ENCODE assay signal across 25 cellular contexts in genomic region chr10:27654284-27654683, GRCh38.
DNase-seq lines count a peak whose midpoint lies in the region; ATAC-seq and TF ChIP-seq lines count a peak whose summit lies in the region.
"Had no signal": no experiment of that assay in that cellular context is flagged by ENCODE, and none has a peak within 500 bp of the region (broad histone marks: within the 10 kb centered on the region; RNA-seq: fewer than 3 reads in every experiment).

No MANE protein-coding gene starts in this region.

- H2AK9ac ChIP-seq in IMR-90 (replicated peaks; ENCODE audit: low read depth, low read length, poor library complexity): no peak overlapping the region

- DNase-seq in IMR-90 (no peak), neuronal stem cell (ENCODE audit: low spot score) (no peak), NCI-H1105 treated with DMSO at 0.1 percent for 48 hours (lab: John Stamatoyannopoulos, UW) (no peak), body of pancreas (no peak)
- DNase-seq in stimulated activated effector memory CD8-positive, alpha-beta T cell treated with anti-CD3 and anti-CD28 coated beads, Interleukin-12 subunit alpha, Interleukin-12 subunit beta, amount 100 ng/mL, for 72 hours (ENCODE audit: low spot score in 2 of 2): no peak
- DNase-seq: 8988T; ACHN; BE2C; C1 segment of cervical spinal cord; CD4-positive, alpha-beta memory T cell; CD4-positive, CD25-positive, alpha-beta regulatory T cell; CD8-positive, alpha-beta memory T cell; COR-L47; DMS 273 treated with DMSO at 0.1 percent for 48 hours; DMS153; DMS53; DMS79; DND-41; EL; GDM1 had no signal

- no peak overlapping the region for H2BK20ac ChIP-seq in IMR-90 (ENCODE audit: low read depth, low read length)

- peak overlapping the region; percentile 5 for H3K27ac Mint-ChIP-seq in stimulated activated effector memory CD8-positive, alpha-beta T cell treated with anti-CD3 and anti-CD28 coated beads, Interleukin-12 subunit alpha, Interleukin-12 subunit beta, amount 100 ng/mL, for 72 hours
- H3K27ac Mint-ChIP-seq: CD4-positive, CD25-positive, alpha-beta regulatory T cell had no signal

- no peak overlapping the region for H2BK120ac ChIP-seq in IMR-90 (ENCODE audit: low read depth, low read length)
- no peak overlapping the region for H2BK120ac ChIP-seq in neuronal stem cell (ENCODE audit: low read depth, low read length)

- no peak overlapping the region for H3K4me3 ChIP-seq in IMR-90 (ENCODE audit: insufficient read depth, low read depth, low read length)
- H3K4me3 ChIP-seq in neuronal stem cell (ENCODE audit: low read length in 2 of 2): no peak overlapping the region
- no peak overlapping the region for H3K4me3 ChIP-seq in body of pancreas
- H3K4me3 ChIP-seq: BLaER1, GM12878 had no signal

- H3K4me1 Mint-ChIP-seq in stimulated activated effector memory CD8-positive, alpha-beta T cell treated with anti-CD3 and anti-CD28 coated beads, Interleukin-12 subunit alpha, Interleukin-12 subunit beta, amount 100 ng/mL, for 72 hours: peaks cover 20% of the 10 kb centered on the region

- H3K4me1 ChIP-seq in IMR-90 (ENCODE audit: control insufficient read depth, insufficient read depth, low read length) (no peaks in the 10 kb centered on the region), neuronal stem cell (ENCODE audit: control insufficient read depth in 2 of 2, insufficient read depth in 1 of 2, low read depth in 1 of 2, low read length in 2 of 2) (no peaks in the 10 kb centered on the region), body of pancreas (no peaks in the 10 kb centered on the region)
- H3K4me1 ChIP-seq: BE2C, BLaER1 had no signal

- H2BK12ac ChIP-seq in neuronal stem cell (ENCODE audit: low read length): no peak overlapping the region

- H3K9ac ChIP-seq in IMR-90 (ENCODE audit: low read depth, low read length) (no peak overlapping the region), neuronal stem cell (ENCODE audit: low read depth, low read length, poor library complexity) (no peak overlapping the region)
- H3K9ac ChIP-seq: BLaER1 had no signal

- no peak for TF ChIP-seq CTCF in IMR-90 (conservative IDR thresholded peaks at IDR 0.05; ENCODE audit: low read depth, low read length)
- TF ChIP-seq CTCF in body of pancreas (IDR thresholded peaks at IDR 0.05): no peak

- H3K4me2 ChIP-seq in IMR-90 (ENCODE audit: low read depth, low read length) (no peak overlapping the region), neuronal stem cell (ENCODE audit: insufficient read depth, low read length, poor library complexity, severe bottlenecking) (no peak overlapping the region)
- H3K4me2 ChIP-seq: BLaER1 had no signal

- H3K36me3 Mint-ChIP-seq in stimulated activated effector memory CD8-positive, alpha-beta T cell treated with anti-CD3 and anti-CD28 coated beads, Interleukin-12 subunit alpha, Interleukin-12 subunit beta, amount 100 ng/mL, for 72 hours: no peaks in the 10 kb centered on the region
- H3K36me3 Mint-ChIP-seq: CD4-positive, alpha-beta memory T cell; CD4-positive, CD25-positive, alpha-beta regulatory T cell; CD8-positive, alpha-beta memory T cell had no signal

- no peak overlapping the region for H3K18ac ChIP-seq in IMR-90 (ENCODE audit: low read depth, low read length)
- no peak overlapping the region for H3K18ac ChIP-seq in neuronal stem cell (ENCODE audit: low read length)

- H3K9me1 ChIP-seq in IMR-90 (ENCODE audit: insufficient read depth, low read length): no peaks in the 10 kb centered on the region

- no peak for ATAC-seq in IMR-90 (ENCODE audit: low read depth)
- ATAC-seq in stimulated activated effector memory CD8-positive, alpha-beta T cell treated with anti-CD3 and anti-CD28 coated beads, Interleukin-12 subunit alpha, Interleukin-12 subunit beta, amount 100 ng/mL, for 72 hours: no peak
- ATAC-seq in body of pancreas: no peak
- no peak for ATAC-seq in GM19324 (IDR thresholded peaks at IDR 0.05; ENCODE audit: low FRiP score, unreplicated experiment)
- ATAC-seq: GM12878 had no signal

- H3K36me3 ChIP-seq in IMR-90 (ENCODE audit: control insufficient read depth, insufficient read depth, low read length) (no peaks in the 10 kb centered on the region), neuronal stem cell (replicated peaks in 1 of 2; ENCODE audit: control insufficient read depth in 2 of 2, insufficient read depth in 2 of 2, low read length in 2 of 2) (no peaks in the 10 kb centered on the region), body of pancreas (replicated peaks in 1 of 2; ENCODE audit: insufficient read depth in 1 of 2, low read depth in 2 of 2) (no peaks in the 10 kb centered on the region)
- H3K36me3 ChIP-seq: BE2C, BLaER1 had no signal

- no peak overlapping the region for H3K14ac ChIP-seq in IMR-90 (replicated peaks; ENCODE audit: low read depth, low read length)
- no peak overlapping the region for H3K14ac ChIP-seq in neuronal stem cell (ENCODE audit: low read length)

- H4K5ac ChIP-seq in IMR-90 (ENCODE audit: low read depth, low read length): no peak overlapping the region

- H4K91ac ChIP-seq in IMR-90 (ENCODE audit: insufficient read depth, low read depth, low read length) (no peak overlapping the region), neuronal stem cell (ENCODE audit: low read depth, low read length, poor library complexity) (no peak overlapping the region)

- H2AFZ ChIP-seq in IMR-90 (replicated peaks; ENCODE audit: low read length, poor library complexity) (peak overlapping the region; percentile 37), neuronal stem cell (ENCODE audit: low read length) (no peak overlapping the region)

- no peak overlapping the region for H3K4ac ChIP-seq in IMR-90 (ENCODE audit: low read depth, low read length)
- no peak overlapping the region for H3K4ac ChIP-seq in neuronal stem cell (ENCODE audit: low read length)

- H2BK15ac ChIP-seq in IMR-90 (ENCODE audit: low read depth, low read length): no peak overlapping the region
- no peak overlapping the region for H2BK15ac ChIP-seq in neuronal stem cell (ENCODE audit: low read length)

- H3K9me3 ChIP-seq in IMR-90 (ENCODE audit: control insufficient read depth, insufficient read depth, low read length) (no peaks in the 10 kb centered on the region), neuronal stem cell (replicated peaks in 1 of 2; ENCODE audit: control insufficient read depth in 2 of 2, insufficient read depth in 1 of 2, low read depth in 1 of 2, low read length in 2 of 2) (no peaks in the 10 kb centered on the region), body of pancreas (no peaks in the 10 kb centered on the region)
- H3K9me3 ChIP-seq: BE2C had no signal

- H4K20me1 ChIP-seq in IMR-90 (ENCODE audit: insufficient read depth, low read length): no peaks in the 10 kb centered on the region
- H4K20me1 ChIP-seq: BLaER1 had no signal

- H3K27me3 ChIP-seq in IMR-90 (ENCODE audit: control insufficient read depth, insufficient read depth, low read length) (no peaks in the 10 kb centered on the region), neuronal stem cell (ENCODE audit: control insufficient read depth in 3 of 3, insufficient read depth in 3 of 3, low read depth in 1 of 3, low read length in 3 of 3) (peaks cover 0 to 6% (median 2%) of the 10 kb centered on the region in 3 experiments), body of pancreas (no peaks in the 10 kb centered on the region)
- H3K27me3 ChIP-seq: BLaER1 had no signal

- POLR2A ChIA-PET in IMR-90 (lab: Charles Lee; ENCODE audit: unreplicated experiment): no interaction called here

- no peak overlapping the region for H4K8ac ChIP-seq in IMR-90 (ENCODE audit: low read depth in 2 of 2, low read length in 2 of 2)
- H4K8ac ChIP-seq in neuronal stem cell (ENCODE audit: low read depth, low read length): no peak overlapping the region

- H2BK5ac ChIP-seq in IMR-90 (ENCODE audit: low read depth, low read length, poor library complexity, severe bottlenecking) (no peak overlapping the region), neuronal stem cell (ENCODE audit: low read length) (no peak overlapping the region)

- CTCF ChIA-PET in IMR-90 (lab: Yijun Ruan, JAX): interaction anchor here (1.5 kb wide), 1 partner anchor 9 kb away, joined by 4 read pairs; no protein-coding TSS in a partner anchor

- H2AK5ac ChIP-seq in IMR-90 (ENCODE audit: low read depth, low read length): no peak overlapping the region
- H2AK5ac ChIP-seq in neuronal stem cell (ENCODE audit: low read depth, low read length): no peak overlapping the region

- H3K56ac ChIP-seq in IMR-90 (ENCODE audit: extremely low read depth, insufficient read depth, low read length): no peak overlapping the region

- TF ChIP-seq RAD21 in IMR-90 (IDR thresholded peaks at IDR 0.05; ENCODE audit: low read length) (no peak), Ishikawa (IDR thresholded peaks at IDR 0.05; ENCODE audit: low read depth) (no peak)

- intact Hi-C loops in IMR-90 (cut with micrococcal nuclease): loop anchor here (10.0 kb wide), 1 partner anchor 289 kb away; no protein-coding TSS in a partner anchor
- intact Hi-C loops in body of pancreas (cut with DNase I): loop anchor here (10.0 kb wide), 1 partner anchor 209 kb away; no protein-coding TSS in a partner anchor

- no peak for TF ChIP-seq EP300 in Ishikawa (IDR thresholded peaks at IDR 0.05; ENCODE audit: borderline replicate concordance)

- no peaks in the 10 kb centered on the region for H3K9me3 Mint-ChIP-seq in stimulated activated effector memory CD8-positive, alpha-beta T cell treated with anti-CD3 and anti-CD28 coated beads, Interleukin-12 subunit alpha, Interleukin-12 subunit beta, amount 100 ng/mL, for 72 hours

- no TSS peak for BruUV-seq in IMR-90 (replicated peaks; lab: Mats Ljungman, UMichigan)

- H3K79me1 ChIP-seq in IMR-90 (ENCODE audit: low read depth in 1 of 2, low read length in 2 of 2) (no peaks in the 10 kb centered on the region), neuronal stem cell (ENCODE audit: low read depth, low read length) (no peaks in the 10 kb centered on the region)

- in situ Hi-C loops in IMR-90 (cut with MboI; ENCODE audit: low sequenced_read_pairs): no loop called here

- no peak for TF ChIP-seq POLR2A in IMR-90 (IDR thresholded peaks at IDR 0.05; ENCODE audit: low read depth, low read length)
- no peak for TF ChIP-seq POLR2A in body of pancreas (IDR thresholded peaks at IDR 0.05)

- H3K27ac ChIP-seq in IMR-90 (ENCODE audit: insufficient read depth, low read length) (no peak overlapping the region), neuronal stem cell (replicated peaks; ENCODE audit: low read length) (no peak overlapping the region), body of pancreas (no peak overlapping the region)
- H3K27ac ChIP-seq: BLaER1 had no signal

- H3K23ac ChIP-seq in IMR-90 (ENCODE audit: low read depth, low read length) (no peak overlapping the region), neuronal stem cell (ENCODE audit: low read depth, low read length, poor library complexity) (peak overlapping the region; percentile 48)

- dilution Hi-C loops in IMR-90 (cut with HindIII; ENCODE audit: low sequenced_read_pairs, unreplicated experiment): no loop called here

- 85% methylated on average over 2 of the region's 6 CpGs; no CpG with 5 or more reads in 1 of the 2 experiments for WGBS in IMR-90 (ENCODE audit: extremely low coverage in 2 of 2, insufficient read length in 1 of 2), 2 experiments
- WGBS in neuronal stem cell (ENCODE audit: extremely low coverage in 2 of 2, insufficient read length in 2 of 2, insufficient replicate concordance in 1 of 2), 2 donors: no CpG with 5 or more reads among the region's 6 CpGs
- 81 to 85% methylated on average over 6 of the region's 6 CpGs for WGBS in body of pancreas, 2 donors

- no peak overlapping the region for H3K4me3 Mint-ChIP-seq in stimulated activated effector memory CD8-positive, alpha-beta T cell treated with anti-CD3 and anti-CD28 coated beads, Interleukin-12 subunit alpha, Interleukin-12 subunit beta, amount 100 ng/mL, for 72 hours
- H3K4me3 Mint-ChIP-seq: CD14-positive monocyte; CD4-positive, alpha-beta memory T cell; CD4-positive, CD25-positive, alpha-beta regulatory T cell; CD8-positive, alpha-beta memory T cell had no signal
